34 cellular contexts compared by ENCODE assay signal in the genomic region with DNA sequence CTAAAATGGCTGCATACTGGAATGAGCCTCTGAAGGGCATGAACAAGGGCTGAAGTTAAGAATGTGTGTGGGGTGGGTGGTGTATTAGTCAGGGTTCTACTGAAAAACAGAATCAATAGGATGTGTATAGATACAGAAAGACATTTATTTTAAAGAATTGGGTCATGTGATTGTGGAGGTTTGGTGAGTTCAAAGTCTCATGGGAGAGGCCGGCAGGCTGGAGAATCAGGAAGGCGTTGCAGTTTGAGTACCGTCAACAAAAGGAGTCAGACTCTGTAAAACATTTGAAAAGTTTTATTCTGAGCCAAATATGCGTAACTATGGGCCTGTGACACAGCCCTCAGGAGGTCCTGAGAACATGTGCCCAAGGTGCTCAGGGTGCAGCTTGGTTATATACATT. TPM values are rescaled to one million over a fixed set of nuclear protein-coding genes. Genes with fewer than 3 reads are reported as not detected.
"Had no signal": no experiment of that assay in that cellular context is flagged by ENCODE, and none has a peak within 500 bp of the region (broad histone marks: within the 10 kb centered on the region; RNA-seq: fewer than 3 reads in every experiment).

No MANE protein-coding gene starts in this region.

- H3K9me3 ChIP-seq: ovary, prostate gland, suprapubic skin had no signal

- H3K36me3 ChIP-seq: ascending aorta, cardiac muscle cell, heart left ventricle, ovary, prostate gland, sigmoid colon, suprapubic skin, tibial nerve had no signal

- H3K27ac ChIP-seq: ascending aorta, cardiac muscle cell, dorsolateral prefrontal cortex, prostate gland, sigmoid colon, suprapubic skin, tibial nerve, VCaP had no signal

- H3K4me1 ChIP-seq: prostate gland, suprapubic skin had no signal

- H3K4me3 ChIP-seq: ascending aorta, cardiac muscle cell, coronary artery, dorsolateral prefrontal cortex, heart left ventricle, ovary, prostate gland, sigmoid colon, smooth muscle cell, suprapubic skin, tibial nerve had no signal

- H3K27me3 ChIP-seq: ascending aorta, cardiac muscle cell, dorsolateral prefrontal cortex, heart left ventricle, ovary, sigmoid colon, suprapubic skin, tibial nerve had no signal

- DNase-seq: activated CD4-positive, alpha-beta T cell treated with anti-CD3 and anti-CD28 coated beads for 4 hours; activated CD4-positive, alpha-beta T cell treated with anti-CD3 and anti-CD28 coated beads, Interleukin-2, amount 50 U/mL, for 4 hours; activated naive CD4-positive, alpha-beta T cell treated with anti-CD3 and anti-CD28 coated beads, Interleukin-2, amount 10 ng/mL, durations not matched to agents 7 days and 5 days; activated naive CD8-positive, alpha-beta T cell treated with anti-CD3 and anti-CD28 coated beads, Interleukin-2, amount 10 ng/mL, durations not matched to agents 7 days and 5 days; activated T-cell treated with anti-CD3 and anti-CD28 coated beads for 4 hours; activated T-cell treated with anti-CD3 and anti-CD28 coated beads, Interleukin-2, amount 50 U/mL, for 72 hours; cerebellar nuclear complex; dorsolateral prefrontal cortex; effector memory CD8-positive, alpha-beta T cell; foreskin fibroblast; heart left ventricle; kidney glomerular epithelial cell; left ventricle myocardium superior; nephron progenitor cell; ovary; retina; sigmoid colon; stimulated activated CD4-positive, alpha-beta T cell treated with anti-CD3 and anti-CD28 coated beads, Interleukin-1b, Interleukin-23, amount 100 ng/mL, for 48 hours; stimulated activated CD4-positive, alpha-beta T cell treated with anti-CD3 and anti-CD28 coated beads, Interleukin-4, amount 100 ng/mL, for 4 hours; stimulated activated CD8-positive, alpha-beta memory T cell treated with anti-CD3 and anti-CD28 coated beads, Interleukin-4, amount 100 ng/mL, for 48 hours; SW 1271; T-helper 9 cell had no signal

- FAIRE-seq: endothelial cell of umbilical vein, TTC549 had no signal

RNA-seq across cellular contexts. Expression of gene CYSLTR2, which starts 24.4 kb away (rescaled TPM):
- total RNA-seq: lung microvascular endothelial cell, myocyte had no signal
